In genomic region chr1:223831755-223832636, GRCh38 we compare ENCODE assay signal across 8 cellular contexts. TPM values are rescaled to one million over a fixed set of nuclear protein-coding genes. Genes with fewer than 3 reads are reported as not detected.
DNase-seq lines count a peak whose midpoint lies in the region; ATAC-seq, FAIRE-seq and TF ChIP-seq lines count a peak whose summit lies in the region.

No MANE protein-coding gene starts in this region.

- H3K27ac Mint-ChIP-seq in activated T-cell treated with anti-CD3 and anti-CD28 coated beads, Interleukin-2, amount 50 U/mL, for 72 hours, result no peak overlapping the region
- H3K27ac Mint-ChIP-seq in WTC11, result no peak overlapping the region; the same call in 1 of the 2 replicates

- H3K36me3 ChIP-seq in endothelial cell of umbilical vein (ENCODE audit: control insufficient read depth in 2 of 2, extremely low read depth in 1 of 2, insufficient read depth in 2 of 2, low read length in 2 of 2) (no peaks in the 10 kb centered on the region), prostate gland (no peaks in the 10 kb centered on the region)

- POLR2A ChIA-PET in RWPE1 (lab: Yijun Ruan, JAX; ENCODE audit: low non-redundant PET) (no interaction called here), endothelial cell of umbilical vein (lab: Charles Lee) (interaction anchor here (0.7 kb wide), 1 partner anchor 89 kb away, joined by 3 read pairs; no protein-coding TSS in a partner anchor), WTC11 (lab: Charles Lee) (no interaction called here)

- intact Hi-C loops in endothelial cell of umbilical vein (cut with micrococcal nuclease) (loop anchor here (1.0 to 5.0 kb wide), 4 partner anchors 14 to 1595 kb away; partner anchors contain the start of gene LBR), prostate gland (cut with DNase I) (no loop called here)

- H3K9ac ChIP-seq in endothelial cell of umbilical vein (replicated peaks; ENCODE audit: extremely low read depth, insufficient read depth, low read length), result peak overlapping the region; percentile 72

- CTCF ChIA-PET in RWPE1 (lab: Yijun Ruan, JAX), result no interaction called here
- CTCF ChIA-PET in endothelial cell of umbilical vein (lab: Charles Lee), result interaction anchor here (0.6 to 1.3 kb wide), 6 partner anchors 10 to 321 kb away, joined by 3 to 9 read pairs (median 4); no protein-coding TSS in a partner anchor
- CTCF ChIA-PET in WTC11 (lab: Charles Lee), result no interaction called here

- H3K27me3 ChIP-seq in endothelial cell of umbilical vein (ENCODE audit: control insufficient read depth in 2 of 2, insufficient read depth in 2 of 2, low read length in 2 of 2) (no peaks in the 10 kb centered on the region), prostate gland (replicated peaks; ENCODE audit: insufficient read depth) (no peaks in the 10 kb centered on the region)

- peak overlapping the region; percentile 40 for H3K27ac ChIP-seq in RWPE1
- peak overlapping the region; percentile 86 for H3K27ac ChIP-seq in endothelial cell of umbilical vein (ENCODE audit: insufficient read depth, low read depth, low read length)
- peak overlapping the region; percentile 6 to 37 for H3K27ac ChIP-seq in prostate gland

- peak overlapping the region; percentile 79 for H3K4me2 ChIP-seq in endothelial cell of umbilical vein (ENCODE audit: insufficient read depth, low read length)

- no peak for DNase-seq in activated T-cell treated with anti-CD3 and anti-CD28 coated beads, Interleukin-2, amount 50 U/mL, for 72 hours
- DNase-seq in activated T-cell treated with anti-CD3 and anti-CD28 coated beads, Interleukin-2, amount 50 U/mL, for 1 hour, result no peak
- peak; percentile 40 for DNase-seq in RWPE1 (ENCODE audit: low spot score)
- peak; percentile 76 for DNase-seq in endothelial cell of umbilical vein (ENCODE audit: low read depth, low spot score)
- no peak for DNase-seq in prostate gland (ENCODE audit: low spot score)
- DNase-seq in GM20000 (ENCODE audit: low spot score), result no peak
- no peak for DNase-seq in NCI-H128 (lab: John Stamatoyannopoulos, UW; ENCODE audit: unreplicated experiment)
- DNase-seq in WTC11 (ENCODE audit: low spot score), result no peak

- WGBS in prostate gland, result 75% methylated on average over 3 of the region's 3 CpGs

- H3K27me3 Mint-ChIP-seq in activated T-cell treated with anti-CD3 and anti-CD28 coated beads, Interleukin-2, amount 50 U/mL, for 72 hours (ENCODE audit: low read depth), result no peaks in the 10 kb centered on the region
- H3K27me3 Mint-ChIP-seq in WTC11 (ENCODE audit: low read depth), result no peaks in the 10 kb centered on the region

- dilution Hi-C loops in endothelial cell of umbilical vein (cut with MboI; ENCODE audit: extremely low pct_ligation_motif_present, low sequenced_read_pairs), result no loop called here

- H3K79me2 ChIP-seq in endothelial cell of umbilical vein (ENCODE audit: control insufficient read depth, insufficient read depth, low read length), result peaks cover 83% of the 10 kb centered on the region

- FAIRE-seq in endothelial cell of umbilical vein (lab: Jason Lieb, UNC), result peak; percentile 58

- TF ChIP-seq CTCF in RWPE1 (conservative IDR thresholded peaks at IDR 0.05; ENCODE audit: low read depth), result no peak
- no peak for TF ChIP-seq CTCF in endothelial cell of umbilical vein (IDR thresholded peaks at IDR 0.05; ENCODE audit: extremely low read depth in 1 of 2, insufficient read depth in 1 of 2, low read depth in 1 of 2, low read length in 2 of 2)
- no peak for TF ChIP-seq CTCF in prostate gland (IDR thresholded peaks at IDR 0.05)
- no peak for TF ChIP-seq CTCF in GM20000 (IDR thresholded peaks at IDR 0.05; ENCODE audit: extremely low read depth, missing control alignments)
- no peak for TF ChIP-seq CTCF in WTC11 (IDR thresholded peaks at IDR 0.05)

- H3K4me1 ChIP-seq in endothelial cell of umbilical vein (ENCODE audit: control insufficient read depth, extremely low read depth, insufficient read depth, low read length) (peaks cover 56% of the 10 kb centered on the region), prostate gland (replicated peaks) (no peaks in the 10 kb centered on the region)

- no peak overlapping the region for H2AFZ ChIP-seq in endothelial cell of umbilical vein (ENCODE audit: low read depth, low read length)

- H3K9me3 ChIP-seq in endothelial cell of umbilical vein (replicated peaks; ENCODE audit: control insufficient read depth, insufficient read depth, low read length) (no peaks in the 10 kb centered on the region), prostate gland (no peaks in the 10 kb centered on the region)

- TF ChIP-seq POLR2A in endothelial cell of umbilical vein (IDR thresholded peaks at IDR 0.05; ENCODE audit: low read depth, low read length) (no peak), prostate gland (IDR thresholded peaks at IDR 0.05) (no peak)

- H3K4me3 Mint-ChIP-seq in activated T-cell treated with anti-CD3 and anti-CD28 coated beads, Interleukin-2, amount 50 U/mL, for 72 hours, result no peak overlapping the region
- no peak overlapping the region for H3K4me3 Mint-ChIP-seq in WTC11

- peak overlapping the region in 1 of 3 experiments; percentile 38 for H3K4me3 ChIP-seq in endothelial cell of umbilical vein (replicated peaks in 1 of 3; ENCODE audit: insufficient read depth in 1 of 3, low read depth in 1 of 3, low read length in 3 of 3)
- H3K4me3 ChIP-seq in prostate gland, result no peak overlapping the region

- H3K36me3 Mint-ChIP-seq in activated T-cell treated with anti-CD3 and anti-CD28 coated beads, Interleukin-2, amount 50 U/mL, for 72 hours (ENCODE audit: insufficient read depth in 2 of 2), result peaks cover 2 to 6% of the 10 kb centered on the region in 2 donors
- peaks cover 3% of the 10 kb centered on the region; the same call in 1 of the 2 replicates for H3K36me3 Mint-ChIP-seq in WTC11

- BruUV-seq in endothelial cell of umbilical vein (replicated peaks; lab: Mats Ljungman, UMichigan), result TSS peak; percentile 99

- peaks cover 6% of the 10 kb centered on the region for H4K20me1 ChIP-seq in endothelial cell of umbilical vein (replicated peaks; ENCODE audit: control insufficient read depth, extremely low read depth, insufficient read depth, low read length)

- ATAC-seq in activated T-cell treated with anti-CD3 and anti-CD28 coated beads, Interleukin-2, amount 50 U/mL, for 72 hours (replicated peaks in 1 of 2), result peak; percentile 73 to 75
- no peak for ATAC-seq in WTC11

- H3K9me1 ChIP-seq in endothelial cell of umbilical vein (replicated peaks; ENCODE audit: control insufficient read depth, extremely low read depth, insufficient read depth, low read length), result no peaks in the 10 kb centered on the region

- peaks cover 37% of the 10 kb centered on the region for H3K4me1 Mint-ChIP-seq in activated T-cell treated with anti-CD3 and anti-CD28 coated beads, Interleukin-2, amount 50 U/mL, for 72 hours (ENCODE audit: low read depth)
- H3K4me1 Mint-ChIP-seq in WTC11, result peaks cover 11% of the 10 kb centered on the region

- H3K9me3 Mint-ChIP-seq in activated T-cell treated with anti-CD3 and anti-CD28 coated beads, Interleukin-2, amount 50 U/mL, for 72 hours, result no peaks in the 10 kb centered on the region
- H3K9me3 Mint-ChIP-seq in WTC11, result peaks cover 4% of the 10 kb centered on the region; the same call in 1 of the 2 replicates

TF ChIP-seq in endothelial cell of umbilical vein, 7 proteins besides CTCF, POLR2A, EP300 and RAD21:
- TF ChIP-seq MYC (IDR thresholded peaks at IDR 0.05; ENCODE audit: low read depth, low read length) (no peak), FOS (IDR thresholded peaks at IDR 0.05; ENCODE audit: borderline replicate concordance, insufficient read depth, low read length) (peak; percentile 94), POLR2AphosphoS5 (IDR thresholded peaks at IDR 0.05; ENCODE audit: insufficient read depth, low read depth, low read length) (no peak), MAX (IDR thresholded peaks at IDR 0.05; ENCODE audit: insufficient read depth, insufficient read length) (no peak), JUN (IDR thresholded peaks at IDR 0.05; ENCODE audit: borderline replicate concordance, insufficient read depth, insufficient read length, low read depth) (peak; percentile 96), GATA2 (IDR thresholded peaks at IDR 0.05; ENCODE audit: insufficient read depth, insufficient read length, low read depth, low read length) (peak; percentile 39), EZH2 (IDR thresholded peaks at IDR 0.05; ENCODE audit: borderline replicate concordance, low read depth, low read length, severe bottlenecking) (no peak)
TF ChIP-seq in endothelial cell of umbilical vein: peak in this region for 3.

TF ChIP-seq in WTC11, 78 proteins besides CTCF, POLR2A, EP300 and RAD21 (continues in another document):
- TF ChIP-seq FOXK1 (CRISPR knock-in tag; IDR thresholded peaks at IDR 0.05), result no peak
- no peak for TF ChIP-seq SMAD4 (CRISPR knock-in tag; IDR thresholded peaks at IDR 0.05)
- no peak for TF ChIP-seq ZNF416 (CRISPR knock-in tag; IDR thresholded peaks at IDR 0.05)
- no peak for TF ChIP-seq SMAD3 (CRISPR knock-in tag; IDR thresholded peaks at IDR 0.05; ENCODE audit: borderline replicate concordance)

RNA-seq across cellular contexts. Expression of gene TP53BP2, which starts 13.8 kb away (rescaled TPM):
- 10 to 100 TPM; 54.6 to 58.1 TPM for total RNA-seq in activated T-cell treated with anti-CD3 and anti-CD28 coated beads, Interleukin-2, amount 50 U/mL, for 72 hours
- total RNA-seq in endothelial cell of umbilical vein (43.2 and 51.9 TPM in 2 replicates), prostate gland (100 to 1,000 TPM in 1 of 2 donors, 10 to 100 TPM in 1; 28.0 to 103 TPM), WTC11 (2021) (39.3 to 42.7 TPM (median 41.4 TPM) in 3 replicates)
- polyA plus RNA-seq in endothelial cell of umbilical vein, result 10.6 and 21.9 TPM in 2 replicates
- polyA plus RNA-seq in endothelial cell of umbilical vein (2011; cell fraction: cytosol; rRNA removed), result 13.4 and 14.2 TPM in 2 replicates
- polyA plus RNA-seq in endothelial cell of umbilical vein (2011; cell fraction: nucleus; rRNA removed), result 36.3 and 49.7 TPM in 2 replicates
- 14.0 and 16.9 TPM in 2 replicates for polyA plus RNA-seq in endothelial cell of umbilical vein (2012)
- polyA minus RNA-seq in endothelial cell of umbilical vein, result 101 and 113 TPM in 2 replicates
- 13.2 TPM for polyA minus RNA-seq in endothelial cell of umbilical vein (2011; cell fraction: cytosol; rRNA and poly(A)+ RNA removed)
- polyA minus RNA-seq in endothelial cell of umbilical vein (2011; cell fraction: nucleus; rRNA and poly(A)+ RNA removed), result 107 and 126 TPM in 2 replicates

Comparison
In these comparisons a context has a peak if more than half of its experiments do, and no peak if none do; other contexts are left out.
1. DNase-seq: peak in RWPE1 (single experiment) and endothelial cell of umbilical vein (single experiment); none in activated T-cell treated with anti-CD3 and anti-CD28 coated beads, Interleukin-2, amount 50 U/mL, for 72 hours (0 of 2), activated T-cell treated with anti-CD3 and anti-CD28 coated beads, Interleukin-2, amount 50 U/mL, for 1 hour (single experiment), prostate gland (single experiment), GM20000 (single experiment), NCI-H128 (single experiment) and WTC11 (single experiment).
2. H3K27ac ChIP-seq: peak in every context shown above with its lines; median percentile 86 in endothelial cell of umbilical vein; 40 in RWPE1; 22 in prostate gland.